12 cellular contexts compared by ENCODE assay signal in the genomic region with DNA sequence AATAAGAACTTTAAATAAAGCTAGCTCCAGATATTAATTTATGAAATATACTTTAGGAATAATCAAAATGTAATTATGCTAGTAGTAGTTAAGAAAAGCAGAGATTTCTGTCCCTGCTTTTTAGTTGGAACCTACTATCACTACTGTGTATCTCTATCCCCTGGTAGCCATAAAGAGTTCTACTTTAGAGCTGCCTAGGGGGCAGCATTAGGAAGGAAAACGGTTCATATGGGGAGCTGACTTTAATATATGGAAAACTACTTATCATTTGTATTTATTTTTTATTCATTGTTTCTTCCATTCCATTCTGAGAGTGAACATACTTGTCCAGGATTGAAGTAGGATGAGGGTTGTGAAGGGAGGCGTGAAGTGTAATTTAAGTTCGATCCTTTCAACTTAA.
DNase-seq lines count a peak whose midpoint lies in the region; ATAC-seq and TF ChIP-seq lines count a peak whose summit lies in the region.
"Had no signal": no experiment of that assay in that cellular context is flagged by ENCODE, and none has a peak within 500 bp of the region (broad histone marks: within the 10 kb centered on the region; RNA-seq: fewer than 3 reads in every experiment).

No MANE protein-coding gene starts in this region.

- peak; percentile 22 for TF ChIP-seq CTCF in astrocyte of the spinal cord (IDR thresholded peaks at IDR 0.05; ENCODE audit: low read depth, low read length)

- in situ Hi-C loops in astrocyte of the spinal cord (cut with HindIII; ENCODE audit: low sequenced_read_pairs): no loop called here

- peak overlapping the region; percentile 29 for H3K27ac ChIP-seq in ACC112 (ENCODE audit: low read depth, low read length)
- H3K27ac ChIP-seq: spleen had no signal

- DNase-seq in HuH-7 (ENCODE audit: low spot score) (peak; percentile 6), astrocyte of the spinal cord (ENCODE audit: low read depth, low spot score) (no peak), inferior parietal cortex (ENCODE audit: extremely low spot score) (peak; percentile 74)
- DNase-seq: activated CD8-positive, alpha-beta T cell treated with anti-CD3 and anti-CD28 coated beads for 36 hours; activated naive CD8-positive, alpha-beta T cell treated with anti-CD3 and anti-CD28 coated beads, Interleukin-2, amount 10 ng/mL, durations not matched to agents 7 days and 5 days; CD8-positive, alpha-beta T cell; spleen had no signal

- H3K4me3 ChIP-seq in ACC112 (ENCODE audit: low read depth, low read length) (no peak overlapping the region), astrocyte of the spinal cord (ENCODE audit: low read depth, low read length) (no peak overlapping the region)
- H3K4me3 ChIP-seq: spleen had no signal

- ATAC-seq in HG03520 (IDR thresholded peaks at IDR 0.05; ENCODE audit: unreplicated experiment) (no peak), GM21381 (IDR thresholded peaks at IDR 0.05; ENCODE audit: unreplicated experiment) (no peak), HG03521 (IDR thresholded peaks at IDR 0.05; ENCODE audit: unreplicated experiment) (no peak), HG03045 (IDR thresholded peaks at IDR 0.05; ENCODE audit: unreplicated experiment) (no peak)
- ATAC-seq: activated CD8-positive, alpha-beta T cell treated with anti-CD3 and anti-CD28 coated beads for 36 hours; CD8-positive, alpha-beta T cell had no signal

- H3K27me3 ChIP-seq in ACC112 (ENCODE audit: insufficient read depth, low read length): no peaks in the 10 kb centered on the region
- H3K27me3 ChIP-seq: spleen had no signal

- peaks cover 27% of the 10 kb centered on the region for H3K79me2 ChIP-seq in ACC112 (ENCODE audit: control insufficient read depth, insufficient read depth, low read length, unreplicated experiment)

- peaks cover 23% of the 10 kb centered on the region for H3K4me1 ChIP-seq in ACC112 (ENCODE audit: control insufficient read depth, insufficient read depth, low read length, unreplicated experiment)

- no peak overlapping the region for H2AFZ ChIP-seq in ACC112 (ENCODE audit: low read length, unreplicated experiment)

- peaks cover 19% of the 10 kb centered on the region for H3K36me3 ChIP-seq in ACC112 (ENCODE audit: insufficient read depth, low read length)
